21 cellular contexts compared by ENCODE assay signal in the genomic region with DNA sequence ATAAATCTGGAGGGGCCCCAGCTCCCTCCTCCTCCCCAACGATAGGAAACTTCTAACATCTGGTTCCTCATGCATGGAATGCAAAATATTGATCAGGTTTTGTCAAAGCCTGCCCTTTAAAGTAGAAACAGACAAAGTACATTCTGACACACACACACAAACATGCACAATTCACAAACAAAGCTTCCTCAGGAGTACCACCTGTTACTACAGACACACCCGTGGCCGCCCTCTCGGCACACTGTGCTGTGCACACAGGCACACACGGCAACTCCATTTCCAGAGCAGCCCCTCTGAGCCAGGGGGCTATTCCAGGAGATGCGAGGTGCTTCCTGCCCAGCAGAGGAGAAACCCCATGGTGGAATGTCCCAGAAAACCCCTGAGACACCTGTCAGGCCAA.
DNase-seq lines count a peak whose midpoint lies in the region; FAIRE-seq and TF ChIP-seq lines count a peak whose summit lies in the region.
"Had no signal": no experiment of that assay in that cellular context is flagged by ENCODE, and none has a peak within 500 bp of the region (broad histone marks: within the 10 kb centered on the region; RNA-seq: fewer than 3 reads in every experiment).

No MANE protein-coding gene starts in this region.

- peaks cover 62% of the 10 kb centered on the region for H3K4me1 Mint-ChIP-seq in progenitor cell of endocrine pancreas (ENCODE audit: low read depth)
- H3K4me1 Mint-ChIP-seq: CD14-positive monocyte had no signal

- peaks cover 0 to 69% (median 0%) of the 10 kb centered on the region in 11 experiments; a peak in 4 of 22 replicates for H3K36me3 ChIP-seq in BLaER1 treated with 17β-estradiol and CSF1 and Interleukin-3, amounts not matched to agents 10 nM and 100 nM
- H3K36me3 ChIP-seq in endothelial cell of umbilical vein (ENCODE audit: control insufficient read depth in 2 of 2, extremely low read depth in 1 of 2, insufficient read depth in 2 of 2, low read length in 2 of 2) (no peaks in the 10 kb centered on the region), neural cell (ENCODE audit: insufficient read depth, low read length) (peaks cover 10% of the 10 kb centered on the region)
- H3K36me3 ChIP-seq: SJSA1 had no signal

- peak overlapping the region; percentile 40 for H3K4me3 Mint-ChIP-seq in progenitor cell of endocrine pancreas (ENCODE audit: low read depth)
- H3K4me3 Mint-ChIP-seq: CD14-positive monocyte had no signal

- H3K27me3 ChIP-seq in BLaER1 treated with 17β-estradiol and CSF1 and Interleukin-3, amounts not matched to agents 10 nM and 100 nM, result no peaks in the 10 kb centered on the region
- no peaks in the 10 kb centered on the region for H3K27me3 ChIP-seq in endothelial cell of umbilical vein (ENCODE audit: control insufficient read depth in 2 of 2, insufficient read depth in 2 of 2, low read length in 2 of 2)
- H3K27me3 ChIP-seq in neural cell (ENCODE audit: insufficient read depth, low read depth, low read length), result no peaks in the 10 kb centered on the region
- H3K27me3 ChIP-seq: SJSA1 had no signal

- no peaks in the 10 kb centered on the region for H3K9me1 ChIP-seq in endothelial cell of umbilical vein (replicated peaks; ENCODE audit: control insufficient read depth, extremely low read depth, insufficient read depth, low read length)

- CTCF ChIA-PET in endothelial cell of umbilical vein (lab: Charles Lee), result no interaction called here

- DNase-seq in endothelial cell of umbilical vein (ENCODE audit: low read depth, low spot score) (no peak), progenitor cell of endocrine pancreas (ENCODE audit: low spot score, unreplicated experiment) (no peak), T-helper 9 cell (no peak), GM19239 (ENCODE audit: insufficient read length, low spot score) (no peak), NCI-H1417 (lab: John Stamatoyannopoulos, UW) (no peak)
- DNase-seq: KBM-7; MV-4-11; NCI-H1105; NCI-H146; NCI-H2029; NCI-H446 treated with DMSO at 0.1 percent for 48 hours; NCI-H526; NK-92 treated with Interleukin-12 subunit alpha and Interleukin-12 subunit beta, amount 100 ng/mL, for 24 hours; PC-3 had no signal

- H3K9me2 ChIP-seq in neural cell (ENCODE audit: insufficient read depth, low read length), result no peaks in the 10 kb centered on the region

- TF ChIP-seq POLR2A in endothelial cell of umbilical vein (IDR thresholded peaks at IDR 0.05; ENCODE audit: low read depth, low read length), result no peak

- no peak overlapping the region for H3K27ac ChIP-seq in BLaER1 treated with 17β-estradiol and CSF1 and Interleukin-3, amounts not matched to agents 10 nM and 100 nM
- no peak overlapping the region for H3K27ac ChIP-seq in endothelial cell of umbilical vein (ENCODE audit: insufficient read depth, low read depth, low read length)
- H3K27ac ChIP-seq in neural cell (ENCODE audit: low read length), result no peak overlapping the region
- H3K27ac ChIP-seq: A549, SJSA1 had no signal

- H3K4me2 ChIP-seq in BLaER1 treated with 17β-estradiol and CSF1 and Interleukin-3, amounts not matched to agents 10 nM and 100 nM, result peak overlapping the region in 9 of 11 experiments; percentile 8 to 63 (median 40); a peak in 14 of 22 replicates
- H3K4me2 ChIP-seq in endothelial cell of umbilical vein (ENCODE audit: insufficient read depth, low read length) (no peak overlapping the region), neural cell (ENCODE audit: low read length) (no peak overlapping the region)
- H3K4me2 ChIP-seq: A549 had no signal

- FAIRE-seq in endothelial cell of umbilical vein (lab: Jason Lieb, UNC) (peak; percentile 38), GM19239 (lab: Jason Lieb, UNC) (no peak)
- FAIRE-seq: A549, D721Med, HTR-8/SVneo had no signal

- POLR2A ChIA-PET in endothelial cell of umbilical vein (lab: Charles Lee), result no interaction called here

- H3K27ac Mint-ChIP-seq in progenitor cell of endocrine pancreas, result peak overlapping the region; percentile 97

- no peak overlapping the region for H3K4me3 ChIP-seq in BLaER1 treated with 17β-estradiol and CSF1 and Interleukin-3, amounts not matched to agents 10 nM and 100 nM
- no peak overlapping the region for H3K4me3 ChIP-seq in endothelial cell of umbilical vein (replicated peaks in 1 of 3; ENCODE audit: insufficient read depth in 1 of 3, low read depth in 1 of 3, low read length in 3 of 3)
- no peak overlapping the region for H3K4me3 ChIP-seq in neural cell (ENCODE audit: low read length)
- H3K4me3 ChIP-seq: A549, SJSA1 had no signal

- H3K9me3 ChIP-seq in BLaER1 treated with 17β-estradiol and CSF1 and Interleukin-3, amounts not matched to agents 10 nM and 100 nM (replicated peaks in 1 of 11), result peaks cover 0 to 4% (median 0%) of the 10 kb centered on the region in 11 experiments; a peak in 4 of 22 replicates
- H3K9me3 ChIP-seq in endothelial cell of umbilical vein (replicated peaks; ENCODE audit: control insufficient read depth, insufficient read depth, low read length), result no peaks in the 10 kb centered on the region
- H3K9me3 ChIP-seq in neural cell (ENCODE audit: low read length), result no peaks in the 10 kb centered on the region
- H3K9me3 ChIP-seq: A549, SJSA1 had no signal

- dilution Hi-C loops in endothelial cell of umbilical vein (cut with MboI; ENCODE audit: extremely low pct_ligation_motif_present, low sequenced_read_pairs), result no loop called here

- H2AFZ ChIP-seq in endothelial cell of umbilical vein (ENCODE audit: low read depth, low read length) (no peak overlapping the region), neural cell (ENCODE audit: low read depth, low read length) (no peak overlapping the region)

- H4K20me1 ChIP-seq in BLaER1 treated with 17β-estradiol and CSF1 and Interleukin-3, amounts not matched to agents 10 nM and 100 nM, result peaks cover 0 to 72% (median 0%) of the 10 kb centered on the region in 11 experiments; a peak in 4 of 22 replicates
- H4K20me1 ChIP-seq in endothelial cell of umbilical vein (replicated peaks; ENCODE audit: control insufficient read depth, extremely low read depth, insufficient read depth, low read length), result no peaks in the 10 kb centered on the region
- peaks cover 61% of the 10 kb centered on the region for H4K20me1 ChIP-seq in neural cell (ENCODE audit: insufficient read depth)

- H3K36me3 Mint-ChIP-seq in progenitor cell of endocrine pancreas (ENCODE audit: insufficient read depth), result peaks cover 3% of the 10 kb centered on the region

- TF ChIP-seq EP300 in neural cell (conservative IDR thresholded peaks at IDR 0.05; ENCODE audit: poor library complexity, severe bottlenecking), result no peak

- H3K27me3 Mint-ChIP-seq in progenitor cell of endocrine pancreas, result no peaks in the 10 kb centered on the region

- no peak for TF ChIP-seq CTCF in endothelial cell of umbilical vein (IDR thresholded peaks at IDR 0.05; ENCODE audit: extremely low read depth in 1 of 2, insufficient read depth in 1 of 2, low read depth in 1 of 2, low read length in 2 of 2)
- no peak for TF ChIP-seq CTCF in neural cell (IDR thresholded peaks at IDR 0.05; ENCODE audit: poor library complexity, severe bottlenecking)
- TF ChIP-seq CTCF in progenitor cell of endocrine pancreas (IDR thresholded peaks at IDR 0.05; ENCODE audit: unreplicated experiment), result no peak

- H3K9ac ChIP-seq in BLaER1 treated with 17β-estradiol and CSF1 and Interleukin-3, amounts not matched to agents 10 nM and 100 nM, result no peak overlapping the region
- H3K9ac ChIP-seq in endothelial cell of umbilical vein (replicated peaks; ENCODE audit: extremely low read depth, insufficient read depth, low read length) (no peak overlapping the region), neural cell (ENCODE audit: low read length) (no peak overlapping the region)

- no TSS peak for BruUV-seq in endothelial cell of umbilical vein (replicated peaks; lab: Mats Ljungman, UMichigan)

- TF ChIP-seq RAD21 in neural cell (conservative IDR thresholded peaks at IDR 0.05), result no peak

- H3K4me1 ChIP-seq in BLaER1 treated with 17β-estradiol and CSF1 and Interleukin-3, amounts not matched to agents 10 nM and 100 nM, result peaks cover 6 to 48% (median 38%) of the 10 kb centered on the region in 10 experiments; a peak in 18 of 20 replicates
- peaks cover 21% of the 10 kb centered on the region for H3K4me1 ChIP-seq in endothelial cell of umbilical vein (ENCODE audit: control insufficient read depth, extremely low read depth, insufficient read depth, low read length)
- H3K4me1 ChIP-seq: A549, SJSA1 had no signal

- no peaks in the 10 kb centered on the region for H3F3A ChIP-seq in neural cell (ENCODE audit: insufficient read depth, low read length, poor library complexity, severe bottlenecking)

- no peaks in the 10 kb centered on the region for H3K9me3 Mint-ChIP-seq in progenitor cell of endocrine pancreas (ENCODE audit: low read depth)

- peaks cover 4% of the 10 kb centered on the region for H3K79me2 ChIP-seq in endothelial cell of umbilical vein (ENCODE audit: control insufficient read depth, insufficient read depth, low read length)
- H3K79me2 ChIP-seq in neural cell (replicated peaks; ENCODE audit: insufficient read depth, low read length), result peaks cover 96% of the 10 kb centered on the region

- intact Hi-C loops in endothelial cell of umbilical vein (cut with micrococcal nuclease), result no loop called here

TF ChIP-seq in endothelial cell of umbilical vein, 7 proteins besides CTCF, POLR2A, EP300 and RAD21:
- TF ChIP-seq MYC (IDR thresholded peaks at IDR 0.05; ENCODE audit: low read depth, low read length), result no peak
- no peak for TF ChIP-seq GATA2 (IDR thresholded peaks at IDR 0.05; ENCODE audit: insufficient read depth, insufficient read length, low read depth, low read length)
- TF ChIP-seq POLR2AphosphoS5 (IDR thresholded peaks at IDR 0.05; ENCODE audit: insufficient read depth, low read depth, low read length), result no peak
TF ChIP-seq in endothelial cell of umbilical vein: peak in this region for 0.

TF ChIP-seq in neural cell, 6 proteins besides CTCF, POLR2A, EP300 and RAD21 (continues in another document):
- no peak for TF ChIP-seq SMC3 (conservative IDR thresholded peaks at IDR 0.05; ENCODE audit: poor library complexity)
- no peak for TF ChIP-seq EZH2 (IDR thresholded peaks at IDR 0.05; ENCODE audit: borderline replicate concordance, insufficient read depth, low read length, poor library complexity, severe bottlenecking)

Comparison
In these comparisons a context has a peak if more than half of its experiments do, and no peak if none do; other contexts are left out.
1. H3K4me2 ChIP-seq: peak in BLaER1 treated with 17β-estradiol and CSF1 and Interleukin-3, amounts not matched to agents 10 nM and 100 nM (9 of 11); none in endothelial cell of umbilical vein (single experiment) and neural cell (single experiment).